Comparison of ENCODE assay signal across 10 cellular contexts in the genomic region with DNA sequence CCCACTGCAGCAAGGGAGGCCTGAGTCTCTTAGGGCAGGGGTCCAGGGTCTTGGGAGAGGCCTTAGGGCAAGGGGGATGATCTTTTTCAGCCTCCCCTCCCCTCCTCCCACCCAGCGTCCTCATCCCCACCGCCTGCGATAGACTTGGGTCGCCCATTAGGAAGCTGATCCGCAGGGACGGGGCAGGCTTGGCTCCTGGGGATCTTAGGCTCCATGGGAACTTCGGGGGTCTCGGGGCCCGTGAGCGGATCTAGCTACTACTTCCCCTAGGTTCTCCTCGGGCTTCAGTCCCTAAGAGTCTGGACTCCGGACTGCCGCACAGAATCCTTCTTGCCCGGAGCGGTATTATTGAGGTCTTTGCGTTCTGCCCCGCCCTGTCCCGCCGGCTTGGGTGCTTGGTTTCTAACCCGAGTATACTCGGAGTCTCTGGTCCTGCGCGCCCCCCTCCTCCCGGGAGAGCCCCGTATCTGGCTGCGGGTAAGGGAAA. TPM values are rescaled to one million over a fixed set of nuclear protein-coding genes. Genes with fewer than 3 reads are reported as not detected.
DNase-seq lines count a peak whose midpoint lies in the region; ATAC-seq and TF ChIP-seq lines count a peak whose summit lies in the region.
"Had no signal": no experiment of that assay in that cellular context is flagged by ENCODE, and none has a peak within 500 bp of the region (broad histone marks: within the 10 kb centered on the region; RNA-seq: fewer than 3 reads in every experiment).

No MANE protein-coding gene starts in this region.

- intact Hi-C loops in OCI-LY7 (cut with micrococcal nuclease; ENCODE audit: unreplicated experiment), result no loop called here

- BruUV-seq in OCI-LY7 (replicated peaks; lab: Mats Ljungman, UMichigan), result no TSS peak

- TF ChIP-seq CTCF in MM.1S (IDR thresholded peaks at IDR 0.05; ENCODE audit: low read length), result no peak
- no peak for TF ChIP-seq CTCF in osteocyte (IDR thresholded peaks at IDR 0.05)
- TF ChIP-seq CTCF in OCI-LY7 (conservative IDR thresholded peaks at IDR 0.05; ENCODE audit: low read length), result no peak

- H3K9me2 ChIP-seq in MM.1S (replicated peaks; ENCODE audit: insufficient read depth, low read length), result no peaks in the 10 kb centered on the region
- no peaks in the 10 kb centered on the region for H3K9me2 ChIP-seq in OCI-LY7 (ENCODE audit: insufficient read depth, low read length)

- H3K27ac Mint-ChIP-seq in osteocyte (ENCODE audit: unreplicated experiment), result no peak overlapping the region
- H3K27ac Mint-ChIP-seq: memory B cell had no signal

- H3K9me3 ChIP-seq in MM.1S (replicated peaks; ENCODE audit: insufficient read depth, low read length) (no peaks in the 10 kb centered on the region), OCI-LY7 (ENCODE audit: low read length) (no peaks in the 10 kb centered on the region)

- H3K9me3 Mint-ChIP-seq in osteocyte (ENCODE audit: unreplicated experiment), result no peaks in the 10 kb centered on the region
- H3K9me3 Mint-ChIP-seq: memory B cell had no signal

- peak overlapping the region; percentile 60 for H3K4me3 Mint-ChIP-seq in osteocyte (ENCODE audit: unreplicated experiment)
- H3K4me3 Mint-ChIP-seq: memory B cell had no signal

- ATAC-seq in esophagus mucosa, result peak; percentile 4
- no peak for ATAC-seq in HG03378 (IDR thresholded peaks at IDR 0.05; ENCODE audit: unreplicated experiment)

- H3K36me3 ChIP-seq in MM.1S (replicated peaks; ENCODE audit: insufficient read depth, low read length) (no peaks in the 10 kb centered on the region), OCI-LY7 (ENCODE audit: insufficient read depth, low read length) (no peaks in the 10 kb centered on the region)

- peaks cover 17% of the 10 kb centered on the region for H3K4me1 Mint-ChIP-seq in osteocyte (ENCODE audit: unreplicated experiment)

- POLR2A ChIA-PET in OCI-LY7 (lab: Charles Lee), result no interaction called here

- H3K4me1 ChIP-seq in MM.1S (ENCODE audit: low read length) (no peaks in the 10 kb centered on the region), OCI-LY7 (ENCODE audit: insufficient read depth, low read length, poor library complexity, severe bottlenecking) (no peaks in the 10 kb centered on the region)

- H2AFZ ChIP-seq in MM.1S (ENCODE audit: low read length) (0 out of 2 replicates have a peak overlapping the region, but pooled peaks have one; percentile 20), OCI-LY7 (ENCODE audit: low read length) (no peak overlapping the region)

- H3K36me3 Mint-ChIP-seq in osteocyte (ENCODE audit: unreplicated experiment), result no peaks in the 10 kb centered on the region
- H3K36me3 Mint-ChIP-seq: memory B cell had no signal

- H3K4me2 ChIP-seq in MM.1S (ENCODE audit: low read depth, low read length) (peak overlapping the region; percentile 16; the same call in 1 of the 2 replicates), OCI-LY7 (ENCODE audit: low read length) (no peak overlapping the region)

- DNase-seq in AG20443 (ENCODE audit: low spot score) (peak; percentile 12), MM.1S (no peak), osteocyte (ENCODE audit: extremely low spot score, unreplicated experiment) (no peak), OCI-LY7 (ENCODE audit: low spot score) (no peak), NCI-H2196 (lab: John Stamatoyannopoulos, UW; ENCODE audit: unreplicated experiment) (no peak), NCI-H2171 treated with DMSO at 0.1 percent for 48 hours (lab: John Stamatoyannopoulos, UW) (no peak)
- DNase-seq: DND-41 had no signal

- CTCF ChIA-PET in OCI-LY7 (lab: Charles Lee; ENCODE audit: unreplicated experiment), result no interaction called here

- H3K4me3 ChIP-seq in MM.1S (ENCODE audit: low read length) (peak overlapping the region; percentile 32), OCI-LY7 (ENCODE audit: low read depth, low read length, poor library complexity, severe bottlenecking) (no peak overlapping the region)

- H3K27me3 Mint-ChIP-seq in osteocyte (ENCODE audit: unreplicated experiment), result peaks cover 77% of the 10 kb centered on the region

- H3K79me2 ChIP-seq in MM.1S (ENCODE audit: low read length) (no peaks in the 10 kb centered on the region), OCI-LY7 (ENCODE audit: insufficient read depth, low read depth, low read length) (no peaks in the 10 kb centered on the region)

- H3F3A ChIP-seq in MM.1S (ENCODE audit: insufficient read depth, low read length), result peaks cover 2% of the 10 kb centered on the region; the same call in 1 of the 2 replicates

- H4K20me1 ChIP-seq in MM.1S (ENCODE audit: insufficient read depth, low read length) (no peaks in the 10 kb centered on the region; the same call in 1 of the 2 replicates), OCI-LY7 (ENCODE audit: insufficient read depth, low read length) (no peaks in the 10 kb centered on the region)

- H3K9ac ChIP-seq in MM.1S (ENCODE audit: low read length), result no peak overlapping the region

- H3K27me3 ChIP-seq in MM.1S (replicated peaks; ENCODE audit: insufficient read depth, low read length), result no peaks in the 10 kb centered on the region; the same call in 1 of the 2 replicates

- H3K27ac ChIP-seq in MM.1S (ENCODE audit: low read length) (no peak overlapping the region), OCI-LY7 (ENCODE audit: low read depth, low read length, poor library complexity, severe bottlenecking) (no peak overlapping the region)

RNA-seq across cellular contexts. Expression of a gene that starts 2.2 kb away (rescaled TPM):
- total RNA-seq in esophagus mucosa (19.0 TPM), osteocyte (0.44 and 0.46 TPM in 2 replicates), OCI-LY7 (2022) (not detected in 2 replicates)
- total RNA-seq in OCI-LY7 (2014; rRNA removed; shearing (Covaris generic)), result not detected in 2 replicates

Comparison
In these comparisons a context has a peak if more than half of its experiments do, and no peak if none do; other contexts are left out.
1. RNA of a gene that starts 2.2 kb away (total RNA-seq): 19.0 TPM in esophagus mucosa (single experiment); 0.44 to 0.46 TPM in osteocyte and not detected in OCI-LY7; every median in the first group is over 10 times any median in the second.